Comparison of ENCODE assay signal across 22 cellular contexts in the genomic region with DNA sequence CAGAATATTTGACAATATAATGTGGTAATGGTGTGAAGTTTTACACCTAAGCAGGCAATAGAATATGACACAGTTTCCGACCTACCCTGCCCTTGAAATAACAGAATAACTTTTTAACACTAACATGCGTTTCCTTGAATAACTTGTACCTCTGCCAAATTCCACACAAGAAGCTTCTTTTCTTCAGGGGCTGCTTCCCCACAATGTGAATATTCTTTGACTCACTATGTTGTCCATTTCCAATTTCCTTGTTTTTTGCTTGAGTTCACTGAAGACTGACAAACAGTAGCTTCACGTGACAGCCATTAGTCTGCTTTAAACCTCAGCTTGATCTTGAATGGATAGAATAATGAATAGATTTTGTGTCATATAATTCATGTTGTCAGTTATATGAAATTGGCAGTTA. TPM values are rescaled to one million over a fixed set of nuclear protein-coding genes. Genes with fewer than 3 reads are reported as not detected.
DNase-seq lines count a peak whose midpoint lies in the region; ATAC-seq, FAIRE-seq and TF ChIP-seq lines count a peak whose summit lies in the region.
"Had no signal": no experiment of that assay in that cellular context is flagged by ENCODE, and none has a peak within 500 bp of the region (broad histone marks: within the 10 kb centered on the region; RNA-seq: fewer than 3 reads in every experiment).

No MANE protein-coding gene starts in this region.

- H3K27me3 ChIP-seq in liver (ENCODE audit: control insufficient read depth in 4 of 4, insufficient read depth in 4 of 4, low read length in 3 of 4) (no peaks in the 10 kb centered on the region), HepG2 (ENCODE audit: control insufficient read depth in 1 of 2, insufficient read depth in 2 of 2, low read length in 2 of 2) (0 out of 5 replicates have a peak, but pooled peaks cover 0 to 3% of the 10 kb centered on the region in 2 experiments), endodermal cell (ENCODE audit: control insufficient read depth, insufficient read depth, low read length, poor library complexity, severe bottlenecking) (no peaks in the 10 kb centered on the region)
- H3K27me3 ChIP-seq: tibial nerve had no signal

- H3K4me3 Mint-ChIP-seq in endodermal cell: no peak overlapping the region
- H3K4me3 Mint-ChIP-seq: WTC11 had no signal

- TF ChIP-seq POLR2A in HepG2 (IDR thresholded peaks at IDR 0.05; ENCODE audit: insufficient read depth in 1 of 2, low read depth in 2 of 2, low read length in 2 of 2): no peak

- H3K9me3 ChIP-seq in liver (ENCODE audit: control insufficient read depth in 4 of 4, low read length in 3 of 4) (no peaks in the 10 kb centered on the region), HepG2 (ENCODE audit: low read length) (no peaks in the 10 kb centered on the region), endodermal cell (ENCODE audit: control insufficient read depth, low read length) (no peaks in the 10 kb centered on the region)
- H3K9me3 ChIP-seq: lower lobe of right lung, tibial nerve had no signal

- TF ChIP-seq EP300 in HepG2 (IDR thresholded peaks at IDR 0.05; ENCODE audit: low read depth in 2 of 2, low read length in 2 of 2) (no peak), HepG2 (CRISPR knock-in tag; IDR thresholded peaks at IDR 0.05; ENCODE audit: borderline replicate concordance) (no peak)

- H3K27ac ChIP-seq in liver (ENCODE audit: low read depth in 1 of 2, low read length in 2 of 2): peak overlapping the region; percentile 39 to 55
- H3K27ac ChIP-seq in HepG2 (ENCODE audit: extremely low read length, insufficient read depth, low read length): no peak overlapping the region
- peak overlapping the region; percentile 86 for H3K27ac ChIP-seq in endodermal cell (ENCODE audit: low read depth, low read length)
- H3K27ac ChIP-seq: 22Rv1, C4-2B, lower lobe of right lung had no signal

- H3K36me3 ChIP-seq in liver (ENCODE audit: control insufficient read depth in 4 of 4, insufficient read depth in 3 of 4, low read depth in 1 of 4, low read length in 3 of 4) (no peaks in the 10 kb centered on the region), HepG2 (replicated peaks in 1 of 2; ENCODE audit: control insufficient read depth in 1 of 2, insufficient read depth in 2 of 2, low read length in 2 of 2) (no peaks in the 10 kb centered on the region), endodermal cell (ENCODE audit: control insufficient read depth, insufficient read depth, low read length) (no peaks in the 10 kb centered on the region)
- H3K36me3 ChIP-seq: lower lobe of right lung, tibial nerve had no signal

- no peaks in the 10 kb centered on the region for H3K36me3 Mint-ChIP-seq in endodermal cell (ENCODE audit: low read depth)
- H3K36me3 Mint-ChIP-seq: WTC11 had no signal

- H3K27ac Mint-ChIP-seq in endodermal cell: no peak overlapping the region

- intact Hi-C loops in HepG2 (cut with micrococcal nuclease; ENCODE audit: unreplicated experiment): no loop called here

- H3K4me3 ChIP-seq in liver (ENCODE audit: low read depth in 1 of 3, low read length in 3 of 3) (no peak overlapping the region), HepG2 (replicated peaks in 1 of 3; ENCODE audit: insufficient read depth in 1 of 3, low read depth in 2 of 3, low read length in 3 of 3) (no peak overlapping the region), endodermal cell (ENCODE audit: low read length) (no peak overlapping the region)
- H3K4me3 ChIP-seq: lower lobe of right lung, tibial nerve had no signal

- in situ Hi-C loops in HepG2 (cut with HindIII; ENCODE audit: extremely low pct_ligation_motif_present, low pct_unique_long_range_greater_than_20kb): no loop called here

- CTCF ChIA-PET in HepG2 (lab: Yijun Ruan, JAX; ENCODE audit: low intra/inter-chr PET ratio, low total read pairs): no interaction called here

- H3K4me2 ChIP-seq in HepG2 (ENCODE audit: low read depth, low read length): no peak overlapping the region

- H3K9me3 Mint-ChIP-seq in endodermal cell: no peaks in the 10 kb centered on the region
- H3K9me3 Mint-ChIP-seq: WTC11 had no signal

- no TSS peak for BruUV-seq in HepG2 (replicated peaks; lab: Mats Ljungman, UMichigan)

- no peaks in the 10 kb centered on the region for H3K27me3 Mint-ChIP-seq in endodermal cell (ENCODE audit: insufficient read depth)

- no peak for TF ChIP-seq RAD21 in liver (IDR thresholded peaks at IDR 0.05)
- no peak for TF ChIP-seq RAD21 in HepG2 (CRISPR knock-in tag; IDR thresholded peaks at IDR 0.05)

- no peaks in the 10 kb centered on the region for H3K79me2 ChIP-seq in HepG2 (ENCODE audit: insufficient read depth, low read length)

- no peak for TF ChIP-seq CTCF in liver (IDR thresholded peaks at IDR 0.05; ENCODE audit: low read depth, low read length, missing input control)
- no peak for TF ChIP-seq CTCF in HepG2 (CRISPR knock-in tag; IDR thresholded peaks at IDR 0.05)
- no peak for TF ChIP-seq CTCF in endodermal cell (conservative IDR thresholded peaks at IDR 0.05)

- no peaks in the 10 kb centered on the region for H4K20me1 ChIP-seq in HepG2 (ENCODE audit: insufficient read depth, low read length)

- peak overlapping the region in 1 of 2 donors; percentile 46 for H3K9ac ChIP-seq in liver (ENCODE audit: low read depth in 1 of 2, low read length in 2 of 2)
- no peak overlapping the region for H3K9ac ChIP-seq in HepG2 (ENCODE audit: insufficient read depth, low read depth, low read length)
- no peak overlapping the region for H3K9ac ChIP-seq in endodermal cell (ENCODE audit: extremely low read depth, low read length, poor library complexity, severe bottlenecking)

- FAIRE-seq in HepG2 (lab: Jason Lieb, UNC) (no peak), urothelium cell line (lab: Jason Lieb, UNC) (no peak)
- FAIRE-seq: frontal cortex, small intestine had no signal

- H3K4me1 ChIP-seq in liver (ENCODE audit: control insufficient read depth in 4 of 4, insufficient read depth in 4 of 4, low read length in 3 of 4) (peaks cover 4 to 35% (median 24%) of the 10 kb centered on the region in 4 donors), HepG2 (ENCODE audit: insufficient read depth, low read length) (no peaks in the 10 kb centered on the region; the same call in 1 of the 2 replicates), endodermal cell (ENCODE audit: control insufficient read depth, insufficient read depth, low read length) (no peaks in the 10 kb centered on the region)
- H3K4me1 ChIP-seq: lower lobe of right lung had no signal

- POLR2A ChIA-PET in HepG2 (lab: Yijun Ruan, JAX): no interaction called here

- H2AFZ ChIP-seq in HepG2 (ENCODE audit: low read length): no peak overlapping the region

- DNase-seq in HepG2 (ENCODE audit: low spot score) (no peak), endodermal cell (no peak), myocyte (ENCODE audit: low read depth) (peak; percentile 2), urothelium cell line (ENCODE audit: low spot score) (no peak)
- DNase-seq: activated gamma-delta T cell; aorta; DMS79 treated with DMSO at 0.1 percent for 48 hours; effector CD8-positive, alpha-beta T cell; lower lobe of right lung; NCI-H2029; nucleus accumbens; small intestine; T-helper 1 cell had no signal

- 43% methylated on average over 3 of the region's 3 CpGs for whole genome bisulfite sequencing in liver
- WGBS in HepG2 (ENCODE audit: low lambda C conversion rate): 26% methylated on average over 3 of the region's 3 CpGs
- WGBS in endodermal cell (ENCODE audit: insufficient coverage in 1 of 2, insufficient read length in 1 of 2), 2 experiments: 70 to 89% methylated on average over 3 of the region's 3 CpGs

- ATAC-seq in HepG2 (no peak), HG03457 (IDR thresholded peaks at IDR 0.05; ENCODE audit: unreplicated experiment) (no peak), HG02798 (IDR thresholded peaks at IDR 0.05; ENCODE audit: poor library complexity, unreplicated experiment) (no peak), GM18511 (IDR thresholded peaks at IDR 0.05; ENCODE audit: unreplicated experiment) (no peak)
- ATAC-seq: lower lobe of right lung had no signal

- no peaks in the 10 kb centered on the region for H3K4me1 Mint-ChIP-seq in endodermal cell

RNA-seq across cellular contexts. Expression of a gene that starts 14.3 kb away (rescaled TPM):
- 10 to 100 TPM in 1 of 2 donors, 1 to 10 TPM in 1; 4.7 to 25.8 TPM for total RNA-seq in liver
- 1 to 10 TPM; 8.2 to 9.1 TPM for polyA plus RNA-seq in liver
- not detected in 2 replicates for total RNA-seq in HepG2 (2016; rRNA removed; fragmentation: Illumina TruSeq; extraction: Trizol)
- not detected in 2 replicates for total RNA-seq in HepG2 (2016; cell fraction: cytosol; rRNA removed; fragmentation: Illumina TruSeq; extraction: Trizol; ENCODE audit: low read depth)
- total RNA-seq in HepG2 (2016; cell fraction: insoluble cytoplasmic fraction; rRNA removed; fragmentation: Illumina TruSeq; extraction: Trizol): not detected in 2 replicates
- total RNA-seq in HepG2 (2016; cell fraction: membrane; rRNA removed; fragmentation: Illumina TruSeq; extraction: Trizol): not detected in 2 replicates
- not detected in 2 replicates for total RNA-seq in HepG2 (2016; cell fraction: nucleus; rRNA removed; fragmentation: Illumina TruSeq; extraction: Trizol)
- polyA plus RNA-seq in HepG2 (2011; rRNA removed): 0.01 TPM in 1 of 2 replicates, not detected in the other
- polyA plus RNA-seq in HepG2 (2011; cell fraction: cytosol; rRNA removed): not detected in 2 replicates
- not detected in 2 replicates for polyA plus RNA-seq in HepG2 (2011; cell fraction: nucleus; rRNA removed)
- not detected in 2 replicates for polyA plus RNA-seq in HepG2 (2012)
- polyA plus RNA-seq in HepG2 (2016; cell fraction: cytosol; fragmentation: Illumina TruSeq; extraction: Trizol; ENCODE audit: low read depth): not detected in 2 replicates
- not detected in 2 replicates for polyA plus RNA-seq in HepG2 (2016; cell fraction: insoluble cytoplasmic fraction; fragmentation: Illumina TruSeq; extraction: Trizol; ENCODE audit: low read depth)
- not detected in 2 replicates for polyA plus RNA-seq in HepG2 (2016; cell fraction: membrane; fragmentation: Illumina TruSeq; extraction: Trizol; ENCODE audit: low read depth)
- polyA plus RNA-seq in HepG2 (2016; cell fraction: nucleus; fragmentation: Illumina TruSeq; extraction: Trizol; ENCODE audit: insufficient read depth, low read depth): not detected in 2 replicates
- polyA minus RNA-seq in HepG2 (2011; rRNA and poly(A)+ RNA removed; ENCODE audit: low replicate concordance): 0.04 and 69.9 TPM in 2 replicates
- 0.26 TPM in 1 of 2 replicates, not detected in the other for polyA minus RNA-seq in HepG2 (2011; cell fraction: cytosol; rRNA and poly(A)+ RNA removed)
- under 0.01 and 0.50 TPM in 2 replicates for polyA minus RNA-seq in HepG2 (2011; cell fraction: nucleus; rRNA and poly(A)+ RNA removed)
- total RNA-seq in endodermal cell: 10 to 100 TPM; 18.1 to 21.8 TPM
- 38.3 TPM for polyA plus RNA-seq in endodermal cell (2013, experiment 1 of 2)
- polyA plus RNA-seq in endodermal cell (2013, experiment 2 of 2): 34.0 TPM
- total RNA-seq in myocyte: 2.7 and 3.5 TPM in 2 replicates
- 5.0 TPM for polyA plus RNA-seq in myocyte (2012)

RNA-seq across cellular contexts. Expression of a gene that starts 28.4 kb away (rescaled TPM):
- total RNA-seq in liver (1 to 10 TPM in 1 of 2 donors, under 1 TPM in 1; 0.28 to 4.0 TPM), HepG2 (2016; rRNA removed; fragmentation: Illumina TruSeq; extraction: Trizol) (not detected in 2 replicates), endodermal cell (not detected), myocyte (not detected in 2 replicates)
- polyA plus RNA-seq in liver (1 to 10 TPM in 1 of 2 donors, under 1 TPM in 1; 0.44 to 1.8 TPM), HepG2 (2011; rRNA removed) (not detected in 2 replicates)
- not detected in 2 replicates for total RNA-seq in HepG2 (2016; cell fraction: cytosol; rRNA removed; fragmentation: Illumina TruSeq; extraction: Trizol; ENCODE audit: low read depth)
- not detected in 2 replicates for total RNA-seq in HepG2 (2016; cell fraction: insoluble cytoplasmic fraction; rRNA removed; fragmentation: Illumina TruSeq; extraction: Trizol)
- total RNA-seq in HepG2 (2016; cell fraction: membrane; rRNA removed; fragmentation: Illumina TruSeq; extraction: Trizol): not detected in 2 replicates
- not detected in 2 replicates for total RNA-seq in HepG2 (2016; cell fraction: nucleus; rRNA removed; fragmentation: Illumina TruSeq; extraction: Trizol)
- polyA plus RNA-seq in HepG2 (2011; cell fraction: cytosol; rRNA removed): not detected in 2 replicates
- polyA plus RNA-seq in HepG2 (2011; cell fraction: nucleus; rRNA removed): not detected in 2 replicates
- polyA plus RNA-seq in HepG2 (2012): not detected in 2 replicates
- not detected in 2 replicates for polyA plus RNA-seq in HepG2 (2016; cell fraction: cytosol; fragmentation: Illumina TruSeq; extraction: Trizol; ENCODE audit: low read depth)
- polyA plus RNA-seq in HepG2 (2016; cell fraction: insoluble cytoplasmic fraction; fragmentation: Illumina TruSeq; extraction: Trizol; ENCODE audit: low read depth): not detected in 2 replicates
- not detected in 2 replicates for polyA plus RNA-seq in HepG2 (2016; cell fraction: membrane; fragmentation: Illumina TruSeq; extraction: Trizol; ENCODE audit: low read depth)
- not detected in 2 replicates for polyA plus RNA-seq in HepG2 (2016; cell fraction: nucleus; fragmentation: Illumina TruSeq; extraction: Trizol; ENCODE audit: insufficient read depth, low read depth)
- polyA minus RNA-seq in HepG2 (2011; rRNA and poly(A)+ RNA removed; ENCODE audit: low replicate concordance): 0.07 TPM in 1 of 2 replicates, not detected in the other
- not detected in 2 replicates for polyA minus RNA-seq in HepG2 (2011; cell fraction: cytosol; rRNA and poly(A)+ RNA removed)
- polyA minus RNA-seq in HepG2 (2011; cell fraction: nucleus; rRNA and poly(A)+ RNA removed): not detected in 2 replicates
- not detected for polyA plus RNA-seq in endodermal cell (2013, experiment 1 of 2)
- polyA plus RNA-seq in endodermal cell (2013, experiment 2 of 2): not detected
- not detected for polyA plus RNA-seq in myocyte (2012)
